Comparison of ENCODE assay signal across 13 cellular contexts in the genomic region with DNA sequence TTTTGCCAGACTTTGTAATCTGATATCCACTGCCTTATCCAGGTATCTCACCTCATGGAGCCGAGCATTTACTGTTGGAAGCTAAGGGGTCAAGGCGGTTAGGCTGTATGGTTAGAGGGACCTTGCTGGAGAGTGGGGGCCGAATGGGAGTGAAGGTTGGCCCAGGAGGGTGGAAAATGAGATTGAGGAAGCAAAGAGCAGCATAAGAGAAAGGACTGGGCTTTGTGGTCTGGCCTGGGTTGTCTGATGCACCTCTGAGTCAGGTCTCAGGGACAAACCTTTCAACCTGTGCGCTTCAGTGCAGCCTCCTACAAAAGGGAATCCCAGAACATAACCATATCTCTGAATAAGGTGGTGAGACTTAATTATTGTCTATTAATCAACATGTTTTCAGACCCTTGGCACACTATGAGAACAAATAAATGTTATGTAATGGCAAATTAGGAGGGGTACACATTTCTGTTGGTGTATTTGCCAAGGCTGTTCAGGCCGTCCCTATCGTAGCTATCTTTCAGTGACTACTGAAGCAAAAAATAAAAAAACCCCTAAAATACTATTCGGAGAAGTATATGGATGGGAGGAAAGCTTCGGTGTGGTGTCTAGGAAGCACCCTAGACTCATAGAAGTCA. TPM values are rescaled to one million over a fixed set of nuclear protein-coding genes. Genes with fewer than 3 reads are reported as not detected.
DNase-seq lines count a peak whose midpoint lies in the region; ATAC-seq, FAIRE-seq and TF ChIP-seq lines count a peak whose summit lies in the region.
"Had no signal": no experiment of that assay in that cellular context is flagged by ENCODE, and none has a peak within 500 bp of the region (broad histone marks: within the 10 kb centered on the region; RNA-seq: fewer than 3 reads in every experiment).

No MANE protein-coding gene starts in this region.

- no peak for FAIRE-seq in K562 (lab: Jason Lieb, UNC)

- peak overlapping the region; percentile 85 for H3K27ac Mint-ChIP-seq in stimulated activated naive B cell treated with anti-CD40 and anti-IgM and Interleukin-4, amounts not matched to agents 10 μg/mL and 1 μg/mL and 100 μg/mL, for 72 hours
- H3K27ac Mint-ChIP-seq: nephron had no signal

- peak overlapping the region in 1 of 2 donors; percentile 9 for H3K4me3 Mint-ChIP-seq in stimulated activated naive B cell treated with anti-CD40 and anti-IgM and Interleukin-4, amounts not matched to agents 10 μg/mL and 1 μg/mL and 100 μg/mL, for 72 hours

- TF ChIP-seq CTCF in mammary epithelial cell (conservative IDR thresholded peaks at IDR 0.05 in 1 of 2, IDR thresholded peaks at IDR 0.05 in 1 of 2; ENCODE audit: extremely low read depth in 1 of 2, insufficient read depth in 1 of 2, low read depth in 1 of 2, low read length in 2 of 2) (no peak), breast epithelium (IDR thresholded peaks at IDR 0.05) (no peak), HEK293 (tag by site-specific recombination; IDR thresholded peaks at IDR 0.05) (no peak), K562 (IDR thresholded peaks at IDR 0.05 in 2 of 3, conservative IDR thresholded peaks at IDR 0.05 in 1 of 3; ENCODE audit: insufficient read depth in 2 of 3, low read depth in 1 of 3, low read length in 3 of 3) (no peak)

- intact Hi-C loops in mammary epithelial cell (cut with micrococcal nuclease) (no loop called here), breast epithelium (cut with DNase I; ENCODE audit: low total_unique reads) (no loop called here), K562 (cut with micrococcal nuclease) (loop anchor here (10.0 kb wide), 1 partner anchor 89 kb away; no protein-coding TSS in a partner anchor)

- H3K4me1 ChIP-seq in mammary epithelial cell (ENCODE audit: insufficient read depth, low read length) (peaks cover 11% of the 10 kb centered on the region), breast epithelium (no peaks in the 10 kb centered on the region), HEK293 (ENCODE audit: control insufficient read depth, insufficient read depth, low read length) (no peaks in the 10 kb centered on the region; the same call in 1 of the 2 replicates), K562 (replicated peaks in 1 of 2; ENCODE audit: control insufficient read depth in 2 of 2, insufficient read depth in 2 of 2, low read length in 2 of 2) (peaks cover 0 to 22% of the 10 kb centered on the region in 2 experiments; a peak in 2 of 5 replicates)

- no peaks in the 10 kb centered on the region for H4K20me1 ChIP-seq in mammary epithelial cell (ENCODE audit: insufficient read depth, low read length)
- 0 out of 2 replicates have a peak, but pooled peaks cover 6% of the 10 kb centered on the region for H4K20me1 ChIP-seq in K562 (replicated peaks; ENCODE audit: control insufficient read depth, insufficient read depth, low read length)

- H3K36me3 ChIP-seq in mammary epithelial cell (ENCODE audit: insufficient read depth, low read length) (no peaks in the 10 kb centered on the region), breast epithelium (no peaks in the 10 kb centered on the region), HEK293 (ENCODE audit: control insufficient read depth in 2 of 2, insufficient read depth in 1 of 2, low read length in 2 of 2) (no peaks in the 10 kb centered on the region), K562 (ENCODE audit: control insufficient read depth, insufficient read depth, low read length) (no peaks in the 10 kb centered on the region)
- H3K36me3 ChIP-seq: left ventricle myocardium inferior had no signal

- peak; percentile 12 for DNase-seq in mammary epithelial cell
- DNase-seq in breast epithelium (ENCODE audit: low spot score in 2 of 2), result no peak
- no peak for DNase-seq in K562 (ENCODE audit: extremely low read depth in 1 of 4, low spot score in 3 of 4)
- no peak for DNase-seq in stimulated activated naive B cell treated with anti-CD40 and anti-IgM and Interleukin-4, amounts not matched to agents 10 μg/mL and 1 μg/mL and 100 μg/mL, for 72 hours
- DNase-seq in NCI-H446 treated with DMSO at 0.1 percent for 48 hours (lab: John Stamatoyannopoulos, UW), result no peak
- DNase-seq in GDM1 (lab: John Stamatoyannopoulos, UW), result no peak
- DNase-seq: H7, left ventricle myocardium inferior, NCI-H2029, SK-N-SH had no signal

- no peaks in the 10 kb centered on the region for H3K9me1 ChIP-seq in K562 (ENCODE audit: control insufficient read depth, insufficient read depth, low read length)

- H3K79me2 ChIP-seq in mammary epithelial cell (ENCODE audit: insufficient read depth, low read length) (no peaks in the 10 kb centered on the region), K562 (ENCODE audit: control insufficient read depth, insufficient read depth, low read length) (no peaks in the 10 kb centered on the region)

- H3K27me3 ChIP-seq in mammary epithelial cell (ENCODE audit: insufficient read depth, low read length) (no peaks in the 10 kb centered on the region), breast epithelium (no peaks in the 10 kb centered on the region), K562 (ENCODE audit: control insufficient read depth in 2 of 2, insufficient read depth in 2 of 2, low read length in 2 of 2) (peaks cover 45 to 66% of the 10 kb centered on the region in 2 experiments)

- TF ChIP-seq RAD21 in K562 (CRISPR knock-in tag; conservative IDR thresholded peaks at IDR 0.05 in 1 of 2, IDR thresholded peaks at IDR 0.05 in 1 of 2), result no peak

- CTCF ChIA-PET in mammary epithelial cell (lab: Charles Lee; ENCODE audit: low non-redundant PET), result no interaction called here
- CTCF ChIA-PET in HEK293 (lab: Yijun Ruan, JAX), result interaction anchor here (0.7 kb wide), 1 partner anchor 32 kb away, joined by 3 read pairs; no protein-coding TSS in a partner anchor
- CTCF ChIA-PET in K562 (lab: Yijun Ruan, JAX; ENCODE audit: low intra/inter-chr PET ratio), result no interaction called here

- peaks cover 53 to 76% of the 10 kb centered on the region in 2 donors for H3K4me1 Mint-ChIP-seq in stimulated activated naive B cell treated with anti-CD40 and anti-IgM and Interleukin-4, amounts not matched to agents 10 μg/mL and 1 μg/mL and 100 μg/mL, for 72 hours

- WGBS in mammary epithelial cell (ENCODE audit: low coverage, missing lambda C conversion rate), result 81% methylated on average over 7 of the region's 8 CpGs
- WGBS in K562 (ENCODE audit: insufficient coverage, low coverage, missing lambda C conversion rate), result 4% methylated on average over 8 of the region's 8 CpGs

- POLR2A ChIA-PET in HEK293 (lab: Yijun Ruan, JAX), result no interaction called here
- POLR2A ChIA-PET in K562 (lab: Yijun Ruan, JAX), result interaction anchor here (0.6 kb wide), 1 partner anchor 65 kb away, joined by 3 read pairs; no protein-coding TSS in a partner anchor

- H3K4me2 ChIP-seq in mammary epithelial cell (ENCODE audit: insufficient read depth, low read depth, low read length) (no peak overlapping the region), K562 (ENCODE audit: insufficient read depth, low read length) (no peak overlapping the region)
- H3K4me2 ChIP-seq: SK-N-SH had no signal

- in situ Hi-C loops in mammary epithelial cell (cut with MboI; ENCODE audit: low sequenced_read_pairs in 2 of 2), result no loop called here
- in situ Hi-C loops in K562 (cut with MboI), result no loop called here

- H3K4me3 ChIP-seq in mammary epithelial cell (replicated peaks in 1 of 3; ENCODE audit: insufficient read depth in 1 of 3, low read depth in 2 of 3, low read length in 3 of 3), result no peak overlapping the region
- H3K4me3 ChIP-seq in breast epithelium, result no peak overlapping the region
- no peak overlapping the region for H3K4me3 ChIP-seq in HEK293 (ENCODE audit: low read depth, low read length)
- no peak overlapping the region for H3K4me3 ChIP-seq in K562
- H3K4me3 ChIP-seq: left ventricle myocardium inferior had no signal

- H2AFZ ChIP-seq in mammary epithelial cell (ENCODE audit: low read depth, low read length) (no peak overlapping the region), K562 (ENCODE audit: low read depth, low read length) (no peak overlapping the region)

- H3K9me3 Mint-ChIP-seq in stimulated activated naive B cell treated with anti-CD40 and anti-IgM and Interleukin-4, amounts not matched to agents 10 μg/mL and 1 μg/mL and 100 μg/mL, for 72 hours, result no peaks in the 10 kb centered on the region
- H3K9me3 Mint-ChIP-seq: nephron had no signal

- ATAC-seq in K562 (no peak), HG02970 (IDR thresholded peaks at IDR 0.05; ENCODE audit: low FRiP score, unreplicated experiment) (no peak)
- peak; percentile 15 to 38 for ATAC-seq in stimulated activated naive B cell treated with anti-CD40 and anti-IgM and Interleukin-4, amounts not matched to agents 10 μg/mL and 1 μg/mL and 100 μg/mL, for 72 hours (replicated peaks)

- no peaks in the 10 kb centered on the region for H3K9me3 ChIP-seq in mammary epithelial cell (replicated peaks; ENCODE audit: insufficient read depth, low read length)
- H3K9me3 ChIP-seq in breast epithelium, result no peaks in the 10 kb centered on the region
- no peaks in the 10 kb centered on the region for H3K9me3 ChIP-seq in HEK293 (ENCODE audit: control insufficient read depth, insufficient read depth, low read depth, low read length)
- no peaks in the 10 kb centered on the region for H3K9me3 ChIP-seq in K562 (replicated peaks; ENCODE audit: control insufficient read depth, insufficient read depth, low read depth, low read length)
- H3K9me3 ChIP-seq: left ventricle myocardium inferior, SK-N-SH had no signal

- H3K9ac ChIP-seq in mammary epithelial cell (ENCODE audit: insufficient read depth, low read length) (no peak overlapping the region), K562 (ENCODE audit: insufficient read depth in 1 of 2, low read depth in 2 of 2, low read length in 2 of 2) (no peak overlapping the region)
- H3K9ac ChIP-seq: SK-N-SH had no signal

- TF ChIP-seq EP300 in K562 (IDR thresholded peaks at IDR 0.05; ENCODE audit: low read length), result no peak

- BruUV-seq in mammary epithelial cell (replicated peaks; lab: Mats Ljungman, UMichigan), result no TSS peak
- BruUV-seq in K562 (replicated peaks; lab: Mats Ljungman, UMichigan), result no TSS peak

- TF ChIP-seq POLR2A in breast epithelium (IDR thresholded peaks at IDR 0.05) (no peak), K562 (conservative IDR thresholded peaks at IDR 0.05) (no peak)

- H3K27me3 Mint-ChIP-seq in stimulated activated naive B cell treated with anti-CD40 and anti-IgM and Interleukin-4, amounts not matched to agents 10 μg/mL and 1 μg/mL and 100 μg/mL, for 72 hours, result no peaks in the 10 kb centered on the region

- peaks cover 19 to 26% of the 10 kb centered on the region in 2 donors for H3K36me3 Mint-ChIP-seq in stimulated activated naive B cell treated with anti-CD40 and anti-IgM and Interleukin-4, amounts not matched to agents 10 μg/mL and 1 μg/mL and 100 μg/mL, for 72 hours

- no peak overlapping the region for H3K27ac ChIP-seq in mammary epithelial cell (ENCODE audit: insufficient read depth, low read depth, low read length)
- H3K27ac ChIP-seq in breast epithelium, result no peak overlapping the region
- H3K27ac ChIP-seq in HEK293 (ENCODE audit: extremely low read depth, low read depth, low read length), result no peak overlapping the region
- no peak overlapping the region for H3K27ac ChIP-seq in K562 (ENCODE audit: extremely low read depth, low read depth, low read length)
- H3K27ac ChIP-seq: left ventricle myocardium inferior had no signal

- dilution Hi-C loops in mammary epithelial cell (cut with HindIII; ENCODE audit: low sequenced_read_pairs), result no loop called here

RNA-seq across cellular contexts. Expression of a gene that starts 4.2 kb away (rescaled TPM):
- total RNA-seq in mammary epithelial cell, result 1 to 10 TPM in 1 of 2 donors, under 1 TPM in 1; 0.50 to 1.5 TPM
- polyA plus RNA-seq in mammary epithelial cell, result 0.92 TPM
- polyA minus RNA-seq in mammary epithelial cell, result 0.41 TPM
- total RNA-seq in breast epithelium, result 10 to 100 TPM in 1 of 3 donors, 1 to 10 TPM in 2; 4.4 to 17.3 (median 5.2) TPM
- total RNA-seq in K562 (2011; cell fraction: chromatin; rRNA removed; ENCODE audit: low replicate concordance), result 0.23 and 0.60 TPM in 2 replicates
- not detected in 2 replicates for total RNA-seq in K562 (2011; cell fraction: nucleolus; rRNA removed)
- 0.15 and 0.84 TPM in 2 replicates for total RNA-seq in K562 (2011; cell fraction: nucleoplasm; rRNA removed)
- total RNA-seq in K562 (2014; rRNA removed), result not detected in 2 replicates
- total RNA-seq in K562 (2014; rRNA removed; fragmentation: Illumina TruSeq; extraction: Trizol), result 0.18 TPM in 1 of 2 replicates, not detected in the other
- total RNA-seq in K562 (2015; rRNA removed; fragmentation: Illumina TruSeq; extraction: Trizol), result not detected in 2 replicates
- total RNA-seq in K562 (2021), result 0.09 and 0.24 TPM in 2 replicates
- polyA plus RNA-seq in K562 (2011; rRNA removed), result 0.04 TPM in 1 of 2 replicates, not detected in the other
- 0.03 and 0.13 TPM in 2 replicates for polyA plus RNA-seq in K562 (2011; cell fraction: cytosol; rRNA removed)
- 0.07 and 0.10 TPM in 2 replicates for polyA plus RNA-seq in K562 (2011; cell fraction: nucleus; rRNA removed)
- polyA plus RNA-seq in K562 (2012), result 0.12 and 0.46 TPM in 2 replicates
- polyA plus RNA-seq in K562 (2014; fragmentation: Illumina TruSeq; extraction: Trizol), result 0.12 TPM in 2 replicates
- not detected for polyA plus RNA-seq in K562 (2014; fragmentation: Nextera tagmentation; extraction: Ambion mirVana)
- 0.04 and 0.23 TPM in 2 replicates for polyA plus RNA-seq in K562 (2014; rRNA removed)
- polyA minus RNA-seq in K562 (2011; rRNA and poly(A)+ RNA removed), result 0.12 TPM in 1 of 2 replicates, not detected in the other
- not detected in 2 replicates for polyA minus RNA-seq in K562 (2011; cell fraction: cytosol; rRNA and poly(A)+ RNA removed)
- polyA minus RNA-seq in K562 (2011; cell fraction: nucleus; rRNA and poly(A)+ RNA removed), result not detected in 2 replicates

Comparison
In these comparisons a context has a peak if more than half of its experiments do, and no peak if none do; other contexts are left out.
1. ATAC-seq: peak in stimulated activated naive B cell treated with anti-CD40 and anti-IgM and Interleukin-4, amounts not matched to agents 10 μg/mL and 1 μg/mL and 100 μg/mL, for 72 hours (2 of 2); none in K562 (single experiment) and HG02970 (single experiment).